In genomic region chr19:16148443-16149045, GRCh38 we compare ENCODE assay signal across 26 cellular contexts. TPM values are rescaled to one million over a fixed set of nuclear protein-coding genes. Genes with fewer than 3 reads are reported as not detected.
A peak's percentile ranks its signal among the peaks of the same experiment; 100 is the strongest.
DNase-seq lines count a peak whose midpoint lies in the region; ATAC-seq and TF ChIP-seq lines count a peak whose summit lies in the region.
"Had no signal": no experiment of that assay in that cellular context is flagged by ENCODE, and none has a peak within 500 bp of the region (broad histone marks: within the 10 kb centered on the region; RNA-seq: fewer than 3 reads in every experiment).

No MANE protein-coding gene starts in this region.

- no peak overlapping the region for H3K4me3 ChIP-seq in colonic mucosa
- H3K4me3 ChIP-seq: SJSA1, tibial nerve had no signal

- CTCF ChIA-PET in activated CD4-positive, alpha-beta T cell treated with anti-CD3 and anti-CD28 coated beads, Interleukin-2, amount 10 ng/mL, durations not matched to agents 7 days and 5 days (lab: Charles Lee) = interaction anchor here (1.3 to 2.6 kb wide), 3 partner anchors 22 to 64 kb away, joined by 3 to 8 read pairs (median 5); no protein-coding TSS in a partner anchor

- H3K9ac ChIP-seq in colonic mucosa (ENCODE audit: low read depth in 2 of 2, low read length in 2 of 2) = no peak overlapping the region

- no peak overlapping the region for H3K4me3 Mint-ChIP-seq in activated CD4-positive, alpha-beta T cell treated with anti-CD3 and anti-CD28 coated beads, Interleukin-2, amount 10 ng/mL, durations not matched to agents 7 days and 5 days
- peak overlapping the region; percentile 70 for H3K4me3 Mint-ChIP-seq in stimulated activated memory B cell treated with anti-CD40 and anti-IgM and Interleukin-4, amounts not matched to agents 10 μg/mL and 1 μg/mL and 100 μg/mL, for 72 hours
- H3K4me3 Mint-ChIP-seq: activated CD4-positive, alpha-beta T cell treated with anti-CD3 and anti-CD28 coated beads for 36 hours; activated naive CD8-positive, alpha-beta T cell; activated T-cell treated with anti-CD3 and anti-CD28 coated beads, Interleukin-2, amount 50 U/mL, for 4 hours; CD4-positive, alpha-beta T cell; mesothelial cell of epicardium had no signal

- no peaks in the 10 kb centered on the region for H3K9me3 ChIP-seq in colonic mucosa
- H3K9me3 ChIP-seq: SJSA1, tibial nerve had no signal

- no peak for TF ChIP-seq CTCF in colonic mucosa (IDR thresholded peaks at IDR 0.05)

- peaks cover 39% of the 10 kb centered on the region for H3K4me1 Mint-ChIP-seq in activated CD4-positive, alpha-beta T cell treated with anti-CD3 and anti-CD28 coated beads, Interleukin-2, amount 10 ng/mL, durations not matched to agents 7 days and 5 days
- H3K4me1 Mint-ChIP-seq in stimulated activated memory B cell treated with anti-CD40 and anti-IgM and Interleukin-4, amounts not matched to agents 10 μg/mL and 1 μg/mL and 100 μg/mL, for 72 hours = peaks cover 55% of the 10 kb centered on the region
- H3K4me1 Mint-ChIP-seq: mesothelial cell of epicardium had no signal

- intact Hi-C loops in colonic mucosa (cut with DNase I) = no loop called here

- no peaks in the 10 kb centered on the region for H3K4me1 ChIP-seq in colonic mucosa
- H3K4me1 ChIP-seq: SJSA1, tibial nerve had no signal

- H3K27ac ChIP-seq in colonic mucosa = peak overlapping the region; percentile 9
- H3K27ac ChIP-seq: brain microvascular endothelial cell, foreskin keratinocyte, SJSA1 had no signal

- POLR2A ChIA-PET in activated CD4-positive, alpha-beta T cell treated with anti-CD3 and anti-CD28 coated beads, Interleukin-2, amount 10 ng/mL, durations not matched to agents 7 days and 5 days (lab: Charles Lee) = no interaction called here

- DNase-seq in activated CD4-positive, alpha-beta T cell treated with anti-CD3 and anti-CD28 coated beads, Interleukin-2, amount 10 ng/mL, durations not matched to agents 7 days and 5 days = no peak
- no peak for DNase-seq in activated CD4-positive, alpha-beta T cell treated with anti-CD3 and anti-CD28 coated beads, Interleukin-2, amount 50 U/mL, for 48 hours
- DNase-seq in MV-4-11 (lab: John Stamatoyannopoulos, UW) (peak; percentile 71), colonic mucosa (no peak)
- DNase-seq: activated CD4-positive, alpha-beta T cell treated with anti-CD3 and anti-CD28 coated beads for 36 hours; activated T-cell treated with anti-CD3 and anti-CD28 coated beads, Interleukin-2, amount 50 U/mL, for 4 hours; CD4-positive, alpha-beta T cell; cortex of kidney; foreskin keratinocyte; hippocampal formation; NCI-H1092 treated with DMSO at 0.1 percent for 48 hours; NCI-H2081 treated with DMSO at 0.1 percent for 48 hours; NCI-H510A treated with DMSO at 0.1 percent for 48 hours had no signal

- H3K36me3 ChIP-seq in colonic mucosa = no peaks in the 10 kb centered on the region
- H3K36me3 ChIP-seq: brain microvascular endothelial cell, SJSA1, tibial nerve had no signal

- H3K36me3 Mint-ChIP-seq in activated CD4-positive, alpha-beta T cell treated with anti-CD3 and anti-CD28 coated beads, Interleukin-2, amount 10 ng/mL, durations not matched to agents 7 days and 5 days (ENCODE audit: low read depth) = peaks cover 51% of the 10 kb centered on the region
- H3K36me3 Mint-ChIP-seq in stimulated activated memory B cell treated with anti-CD40 and anti-IgM and Interleukin-4, amounts not matched to agents 10 μg/mL and 1 μg/mL and 100 μg/mL, for 72 hours = peaks cover 67% of the 10 kb centered on the region
- H3K36me3 Mint-ChIP-seq: activated naive CD8-positive, alpha-beta T cell; mesothelial cell of epicardium had no signal

- peak overlapping the region; percentile 68 for H3K27ac Mint-ChIP-seq in activated CD4-positive, alpha-beta T cell treated with anti-CD3 and anti-CD28 coated beads, Interleukin-2, amount 10 ng/mL, durations not matched to agents 7 days and 5 days
- peak overlapping the region; percentile 85 for H3K27ac Mint-ChIP-seq in stimulated activated memory B cell treated with anti-CD40 and anti-IgM and Interleukin-4, amounts not matched to agents 10 μg/mL and 1 μg/mL and 100 μg/mL, for 72 hours
- H3K27ac Mint-ChIP-seq: activated CD4-positive, alpha-beta T cell treated with anti-CD3 and anti-CD28 coated beads for 36 hours; activated naive CD8-positive, alpha-beta T cell; CD4-positive, alpha-beta T cell; mesothelial cell of epicardium had no signal

- H3K9me3 Mint-ChIP-seq in activated CD4-positive, alpha-beta T cell treated with anti-CD3 and anti-CD28 coated beads, Interleukin-2, amount 10 ng/mL, durations not matched to agents 7 days and 5 days = no peaks in the 10 kb centered on the region
- H3K9me3 Mint-ChIP-seq in stimulated activated memory B cell treated with anti-CD40 and anti-IgM and Interleukin-4, amounts not matched to agents 10 μg/mL and 1 μg/mL and 100 μg/mL, for 72 hours = no peaks in the 10 kb centered on the region
- H3K9me3 Mint-ChIP-seq: activated T-cell treated with anti-CD3 and anti-CD28 coated beads, Interleukin-2, amount 50 U/mL, for 4 hours; CD4-positive, alpha-beta T cell; mesothelial cell of epicardium had no signal

- no peak for ATAC-seq in stimulated activated memory B cell treated with anti-CD40 and anti-IgM and Interleukin-4, amounts not matched to agents 10 μg/mL and 1 μg/mL and 100 μg/mL, for 72 hours
- ATAC-seq in GM19463 (IDR thresholded peaks at IDR 0.05; ENCODE audit: unreplicated experiment) (no peak), GM21423 (IDR thresholded peaks at IDR 0.05; ENCODE audit: unreplicated experiment) (no peak), GM19035 (IDR thresholded peaks at IDR 0.05; ENCODE audit: unreplicated experiment) (no peak)
- ATAC-seq: activated CD4-positive, alpha-beta T cell treated with anti-CD3 and anti-CD28 coated beads for 36 hours; activated T-cell treated with anti-CD3 and anti-CD28 coated beads, Interleukin-2, amount 50 U/mL, for 4 hours; foreskin keratinocyte had no signal

- no peaks in the 10 kb centered on the region for H3K27me3 ChIP-seq in colonic mucosa
- H3K27me3 ChIP-seq: brain microvascular endothelial cell, foreskin keratinocyte, SJSA1, tibial nerve had no signal

- H3K27me3 Mint-ChIP-seq in activated CD4-positive, alpha-beta T cell treated with anti-CD3 and anti-CD28 coated beads, Interleukin-2, amount 10 ng/mL, durations not matched to agents 7 days and 5 days = no peaks in the 10 kb centered on the region
- no peaks in the 10 kb centered on the region for H3K27me3 Mint-ChIP-seq in stimulated activated memory B cell treated with anti-CD40 and anti-IgM and Interleukin-4, amounts not matched to agents 10 μg/mL and 1 μg/mL and 100 μg/mL, for 72 hours
- H3K27me3 Mint-ChIP-seq: activated CD4-positive, alpha-beta T cell treated with anti-CD3 and anti-CD28 coated beads for 36 hours; activated naive CD8-positive, alpha-beta T cell; CD4-positive, alpha-beta T cell had no signal

RNA-seq across cellular contexts. Expression of gene HSH2D, which starts 5.1 kb away (rescaled TPM):
- total RNA-seq in activated CD4-positive, alpha-beta T cell treated with anti-CD3 and anti-CD28 coated beads, Interleukin-2, amount 10 ng/mL, durations not matched to agents 7 days and 5 days = 10 to 100 TPM; 70.7 to 76.9 TPM
- total RNA-seq in colonic mucosa = 10 to 100 TPM; 13.5 to 14.0 TPM
- total RNA-seq: A673, H4, SJSA1 had no signal

RNA-seq across cellular contexts. Expression of gene CIB3, which starts 24.8 kb away (rescaled TPM):
- not detected for total RNA-seq in activated CD4-positive, alpha-beta T cell treated with anti-CD3 and anti-CD28 coated beads, Interleukin-2, amount 10 ng/mL, durations not matched to agents 7 days and 5 days
- not detected for total RNA-seq in colonic mucosa
- total RNA-seq: A673; activated CD4-positive, alpha-beta T cell treated with anti-CD3 and anti-CD28 coated beads for 36 hours; activated T-cell treated with anti-CD3 and anti-CD28 coated beads, Interleukin-2, amount 50 U/mL, for 4 hours; CD4-positive, alpha-beta T cell; foreskin keratinocyte; H4; kidney epithelial cell; mesothelial cell of epicardium; renal cortical epithelial cell; SJSA1; tibial nerve had no signal

RNA-seq across cellular contexts. Expression of gene FAM32A, which starts 36.7 kb away (rescaled TPM):
- 10 to 100 TPM; 64.1 to 76.8 TPM for total RNA-seq in activated CD4-positive, alpha-beta T cell treated with anti-CD3 and anti-CD28 coated beads, Interleukin-2, amount 10 ng/mL, durations not matched to agents 7 days and 5 days
- 10 to 100 TPM; 76.9 to 78.3 TPM for total RNA-seq in colonic mucosa

RNA-seq across cellular contexts. Expression of gene RAB8A, which starts 36.9 kb away (rescaled TPM):
- total RNA-seq in activated CD4-positive, alpha-beta T cell treated with anti-CD3 and anti-CD28 coated beads, Interleukin-2, amount 10 ng/mL, durations not matched to agents 7 days and 5 days = 100 to 1,000 TPM; 167 to 175 TPM
- total RNA-seq in colonic mucosa = 100 to 1,000 TPM; 127 to 145 TPM

RNA-seq across cellular contexts. Expression of gene AP1M1, which starts 49.2 kb away (rescaled TPM):
- total RNA-seq in activated CD4-positive, alpha-beta T cell treated with anti-CD3 and anti-CD28 coated beads, Interleukin-2, amount 10 ng/mL, durations not matched to agents 7 days and 5 days = 100 to 1,000 TPM; 129 to 150 TPM
- 10 to 100 TPM; 20.0 to 24.4 TPM for total RNA-seq in colonic mucosa

Comparison
In these comparisons a context has a peak if more than half of its experiments do, and no peak if none do; other contexts are left out.
1. RNA of gene HSH2D, which starts 5.1 kb away (total RNA-seq): 70.7 to 76.9 TPM in activated CD4-positive, alpha-beta T cell treated with anti-CD3 and anti-CD28 coated beads, Interleukin-2, amount 10 ng/mL, durations not matched to agents 7 days and 5 days; 13.5 to 14.0 TPM in colonic mucosa; every median in the first group is over 4 times any median in the second.